Comparison of ENCODE assay signal across 1 cellular context in the genomic region with DNA sequence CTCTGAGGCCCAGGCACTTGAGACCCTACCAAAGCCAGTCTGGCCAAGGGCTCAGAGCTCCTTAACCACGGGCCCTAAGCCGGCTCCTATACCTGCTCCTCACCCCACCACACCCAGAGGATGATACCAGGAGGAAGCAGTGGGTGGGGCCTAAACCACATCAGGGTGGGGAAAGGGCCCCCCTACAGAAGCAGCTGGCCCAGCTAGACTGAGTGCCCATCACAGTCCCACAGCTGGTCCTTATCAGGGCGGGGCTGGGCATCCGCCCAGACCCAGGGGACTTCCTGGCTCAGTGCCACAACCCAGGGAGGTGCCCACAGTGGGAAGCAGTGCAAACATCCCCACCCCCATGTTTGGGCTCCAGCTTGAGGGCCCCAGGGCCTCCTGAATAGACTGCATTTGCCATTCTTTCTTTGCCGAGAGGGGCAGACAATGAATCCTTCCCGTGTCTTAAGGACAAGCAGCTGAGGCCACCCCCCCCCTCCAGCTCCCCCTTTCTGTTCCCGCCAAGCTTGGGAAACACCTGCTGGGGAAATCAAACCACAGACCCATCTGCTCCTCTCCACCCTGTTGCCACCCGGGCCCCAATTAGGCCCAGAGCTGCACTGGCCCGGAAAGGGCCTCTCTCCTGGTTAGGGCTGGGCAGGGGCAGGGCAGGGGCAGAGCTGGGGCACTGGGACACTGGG.
TF ChIP-seq lines count a peak whose summit lies in the region.

No MANE protein-coding gene starts in this region.

TF ChIP-seq in H1, 55 proteins besides CTCF, POLR2A, EP300 and RAD21:
- TF ChIP-seq BACH1 (IDR thresholded peaks at IDR 0.05; ENCODE audit: low read length) (no peak), JUND (IDR thresholded peaks at IDR 0.05; ENCODE audit: low read length) (no peak), RNF2 (IDR thresholded peaks at IDR 0.05; ENCODE audit: borderline replicate concordance, low read depth, low read length, missing control alignments, poor library complexity, severe bottlenecking) (no peak), CTBP2 (IDR thresholded peaks at IDR 0.05; ENCODE audit: borderline replicate concordance, insufficient read depth, insufficient read length, low read length) (no peak), TAF1 (IDR thresholded peaks at IDR 0.05; ENCODE audit: low read depth, low read length) (no peak), SAP30 (IDR thresholded peaks at IDR 0.05; ENCODE audit: insufficient read depth, insufficient replicate concordance, low read length) (no peak), GTF2F1 (IDR thresholded peaks at IDR 0.05; ENCODE audit: borderline replicate concordance, low read depth, low read length) (no peak), BRCA1 (IDR thresholded peaks at IDR 0.05; ENCODE audit: low read depth, low read length) (no peak), TAF7 (optimal IDR thresholded peaks at IDR 0.05; ENCODE audit: borderline replicate concordance, low read depth, low read length) (no peak), TBP (IDR thresholded peaks at IDR 0.05; ENCODE audit: low read depth, low read length) (no peak), PHF8 (conservative IDR thresholded peaks at IDR 0.05; ENCODE audit: low read depth, low read length) (no peak)
- TF ChIP-seq, protein P1, sequence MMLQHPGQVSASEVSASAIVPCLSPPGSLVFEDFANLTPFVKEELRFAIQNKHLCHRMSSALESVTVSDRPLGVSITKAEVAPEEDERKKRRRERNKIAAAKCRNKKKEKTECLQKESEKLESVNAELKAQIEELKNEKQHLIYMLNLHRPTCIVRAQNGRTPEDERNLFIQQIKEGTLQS (IDR thresholded peaks at IDR 0.05; ENCODE audit: insufficient read depth, low read depth, low read length): no peak
- TF ChIP-seq, protein P2, sequence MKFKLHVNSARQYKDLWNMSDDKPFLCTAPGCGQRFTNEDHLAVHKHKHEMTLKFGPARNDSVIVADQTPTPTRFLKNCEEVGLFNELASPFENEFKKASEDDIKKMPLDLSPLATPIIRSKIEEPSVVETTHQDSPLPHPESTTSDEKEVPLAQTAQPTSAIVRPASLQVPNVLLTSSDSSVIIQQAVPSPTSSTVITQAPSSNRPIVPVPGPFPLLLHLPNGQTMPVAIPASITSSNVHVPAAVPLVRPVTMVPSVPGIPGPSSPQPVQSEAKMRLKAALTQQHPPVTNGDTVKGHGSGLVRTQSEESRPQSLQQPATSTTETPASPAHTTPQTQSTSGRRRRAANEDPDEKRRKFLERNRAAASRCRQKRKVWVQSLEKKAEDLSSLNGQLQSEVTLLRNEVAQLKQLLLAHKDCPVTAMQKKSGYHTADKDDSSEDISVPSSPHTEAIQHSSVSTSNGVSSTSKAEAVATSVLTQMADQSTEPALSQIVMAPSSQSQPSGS (IDR thresholded peaks at IDR 0.05; ENCODE audit: low read length): no peak
